Comparison of ENCODE assay signal across 10 cellular contexts in the genomic region with DNA sequence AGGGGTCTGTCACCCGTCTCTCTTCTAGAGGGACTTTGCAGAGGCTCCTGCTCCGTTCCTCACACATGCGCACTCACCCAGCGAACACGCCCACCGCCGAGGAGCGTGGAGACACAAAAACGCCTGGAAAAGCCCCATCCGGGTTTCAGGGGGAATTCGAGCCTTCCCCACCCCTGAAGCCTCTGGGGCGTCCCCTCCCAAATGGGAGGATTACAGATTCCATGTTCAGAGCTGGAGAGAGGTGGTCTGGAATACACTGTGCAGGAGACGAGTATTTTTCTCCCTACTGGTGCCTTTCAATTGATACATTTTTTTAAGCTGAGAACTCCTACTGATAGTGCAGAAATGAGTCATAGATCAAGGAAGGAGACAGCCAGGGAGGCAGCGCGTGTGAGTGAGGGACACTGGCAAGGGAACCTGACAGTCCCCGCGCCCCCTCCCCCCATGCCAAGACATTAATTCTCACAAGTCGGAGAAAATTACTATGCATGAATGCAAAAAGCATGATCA. TPM values are rescaled to one million over a fixed set of nuclear protein-coding genes. Genes with fewer than 3 reads are reported as not detected.
DNase-seq lines count a peak whose midpoint lies in the region; ATAC-seq lines count a peak whose summit lies in the region.
"Had no signal": no experiment of that assay in that cellular context is flagged by ENCODE, and none has a peak within 500 bp of the region (broad histone marks: within the 10 kb centered on the region; RNA-seq: fewer than 3 reads in every experiment).

No MANE protein-coding gene starts in this region.

- H3K4me3 Mint-ChIP-seq in activated CD8-positive, alpha-beta T cell treated with anti-CD3 and anti-CD28 coated beads, Interleukin-2, amount 10 ng/mL, durations not matched to agents 7 days and 5 days = peak overlapping the region; percentile 73

- ATAC-seq in activated CD8-positive, alpha-beta T cell treated with anti-CD3 and anti-CD28 coated beads, Interleukin-2, amount 10 ng/mL, durations not matched to agents 7 days and 5 days = peak; percentile 17
- ATAC-seq in GM18861 (IDR thresholded peaks at IDR 0.05; ENCODE audit: unreplicated experiment) (no peak), GM19463 (IDR thresholded peaks at IDR 0.05; ENCODE audit: unreplicated experiment) (no peak)
- ATAC-seq: left lobe of liver had no signal

- no peaks in the 10 kb centered on the region for H3K9me3 Mint-ChIP-seq in activated CD8-positive, alpha-beta T cell treated with anti-CD3 and anti-CD28 coated beads, Interleukin-2, amount 10 ng/mL, durations not matched to agents 7 days and 5 days (ENCODE audit: insufficient read depth)

- POLR2A ChIA-PET in activated CD8-positive, alpha-beta T cell treated with anti-CD3 and anti-CD28 coated beads, Interleukin-2, amount 10 ng/mL, durations not matched to agents 7 days and 5 days (lab: Charles Lee) = interaction anchor here (0.6 to 28.3 kb wide), 9 partner anchors 10 to 1066 kb away, joined by 3 to 767 read pairs (median 4); a partner anchor contains a TSS

- H3K27me3 Mint-ChIP-seq in activated CD8-positive, alpha-beta T cell treated with anti-CD3 and anti-CD28 coated beads, Interleukin-2, amount 10 ng/mL, durations not matched to agents 7 days and 5 days (ENCODE audit: low read depth) = no peaks in the 10 kb centered on the region

- H3K36me3 Mint-ChIP-seq in activated CD8-positive, alpha-beta T cell treated with anti-CD3 and anti-CD28 coated beads, Interleukin-2, amount 10 ng/mL, durations not matched to agents 7 days and 5 days (ENCODE audit: low read depth) = peaks cover 80% of the 10 kb centered on the region

- CTCF ChIA-PET in activated CD8-positive, alpha-beta T cell treated with anti-CD3 and anti-CD28 coated beads, Interleukin-2, amount 10 ng/mL, durations not matched to agents 7 days and 5 days (lab: Charles Lee) = interaction anchor here (1.7 to 20.3 kb wide), 4 partner anchors 9 to 31 kb away, joined by 4 to 373 read pairs (median 15); a partner anchor contains a TSS

- peak overlapping the region; percentile 88 for H3K27ac Mint-ChIP-seq in activated CD8-positive, alpha-beta T cell treated with anti-CD3 and anti-CD28 coated beads, Interleukin-2, amount 10 ng/mL, durations not matched to agents 7 days and 5 days

- H3K4me1 Mint-ChIP-seq in activated CD8-positive, alpha-beta T cell treated with anti-CD3 and anti-CD28 coated beads, Interleukin-2, amount 10 ng/mL, durations not matched to agents 7 days and 5 days (ENCODE audit: low read depth) = peaks cover 96% of the 10 kb centered on the region

- DNase-seq in Daoy (ENCODE audit: low read depth) (peak; percentile 54), ecto neural progenitor cell (ENCODE audit: low spot score) (peak; percentile 87), SHP77 treated with DMSO at 0.1 percent for 48 hours (lab: John Stamatoyannopoulos, UW) (no peak), cerebellar cortex (ENCODE audit: low spot score) (no peak)
- DNase-seq in activated CD8-positive, alpha-beta T cell treated with anti-CD3 and anti-CD28 coated beads, Interleukin-2, amount 10 ng/mL, durations not matched to agents 7 days and 5 days = peak; percentile 67
- peak; percentile 70 to 82 for DNase-seq in stimulated activated CD4-positive, alpha-beta T cell treated with anti-CD3 and anti-CD28 coated beads, Interleukin-12 subunit alpha, Interleukin-12 subunit beta, amount 100 ng/mL, for 24 hours (ENCODE audit: low read depth in 2 of 2)
- DNase-seq: Peyer's patch had no signal

RNA-seq across cellular contexts. Expression of a gene that starts 37.0 kb away (rescaled TPM):
- 2.9 and 4.4 TPM in 2 replicates for total RNA-seq in Daoy (2014; rRNA removed; shearing (Covaris generic))
- 10 to 100 TPM; 68.6 to 70.6 TPM for total RNA-seq in activated CD8-positive, alpha-beta T cell treated with anti-CD3 and anti-CD28 coated beads, Interleukin-2, amount 10 ng/mL, durations not matched to agents 7 days and 5 days

Comparison
In these comparisons a context has a peak if more than half of its experiments do, and no peak if none do; other contexts are left out.
1. DNase-seq: peak in Daoy (single experiment), activated CD8-positive, alpha-beta T cell treated with anti-CD3 and anti-CD28 coated beads, Interleukin-2, amount 10 ng/mL, durations not matched to agents 7 days and 5 days (single experiment), ecto neural progenitor cell (single experiment) and stimulated activated CD4-positive, alpha-beta T cell treated with anti-CD3 and anti-CD28 coated beads, Interleukin-12 subunit alpha, Interleukin-12 subunit beta, amount 100 ng/mL, for 24 hours (2 of 2); none in SHP77 treated with DMSO at 0.1 percent for 48 hours (single experiment) and cerebellar cortex (single experiment).
2. RNA of a gene that starts 37.0 kb away (total RNA-seq): 68.6 to 70.6 TPM in activated CD8-positive, alpha-beta T cell treated with anti-CD3 and anti-CD28 coated beads, Interleukin-2, amount 10 ng/mL, durations not matched to agents 7 days and 5 days; 2.9 to 4.4 TPM in Daoy; every median in the first group is over 10 times any median in the second.